In genomic region chr20:17655865-17656489, GRCh38 we compare ENCODE assay signal across 13 cellular contexts. TPM values are rescaled to one million over a fixed set of nuclear protein-coding genes. Genes with fewer than 3 reads are reported as not detected.
DNase-seq lines count a peak whose midpoint lies in the region; TF ChIP-seq lines count a peak whose summit lies in the region.
"Had no signal": no experiment of that assay in that cellular context is flagged by ENCODE, and none has a peak within 500 bp of the region (broad histone marks: within the 10 kb centered on the region; RNA-seq: fewer than 3 reads in every experiment).

No MANE protein-coding gene starts in this region.

- no peak overlapping the region for H2AK5ac ChIP-seq in trophoblast cell (ENCODE audit: low read length)

- H3K4me3 ChIP-seq in HUES64 (ENCODE audit: low read length), result no peak overlapping the region
- H3K4me3 ChIP-seq in brain microvascular endothelial cell (ENCODE audit: low read depth, low read length), result no peak overlapping the region
- H3K4me3 ChIP-seq in trophoblast cell (ENCODE audit: low read depth, low read length), result no peak overlapping the region
- H3K4me3 ChIP-seq in OCI-LY7 (ENCODE audit: low read depth, low read length, poor library complexity, severe bottlenecking), result no peak overlapping the region
- H3K4me3 ChIP-seq: coronary artery had no signal

- no peak overlapping the region for H2BK120ac ChIP-seq in trophoblast cell (ENCODE audit: insufficient read depth, low read length, poor library complexity)

- intact Hi-C loops in OCI-LY7 (cut with micrococcal nuclease; ENCODE audit: unreplicated experiment), result no loop called here

- H3K27ac ChIP-seq in HUES64 (ENCODE audit: low read depth, low read length) (peak overlapping the region; percentile 66; the same call in 1 of the 2 replicates), brain microvascular endothelial cell (peak overlapping the region; percentile 34), trophoblast cell (ENCODE audit: low read depth, low read length) (no peak overlapping the region), OCI-LY7 (ENCODE audit: low read depth, low read length, poor library complexity, severe bottlenecking) (no peak overlapping the region)

- BruUV-seq in OCI-LY7 (replicated peaks; lab: Mats Ljungman, UMichigan), result no TSS peak

- H3K18ac ChIP-seq in trophoblast cell (ENCODE audit: low read length), result no peak overlapping the region

- POLR2A ChIA-PET in OCI-LY7 (lab: Charles Lee), result no interaction called here

- no peak overlapping the region for H2AFZ ChIP-seq in trophoblast cell (ENCODE audit: insufficient read depth, low read length, poor library complexity)
- no peak overlapping the region for H2AFZ ChIP-seq in OCI-LY7 (ENCODE audit: low read length)

- no peak overlapping the region for H4K12ac ChIP-seq in trophoblast cell (ENCODE audit: low read depth, low read length)

- in situ Hi-C loops in brain microvascular endothelial cell (cut with HindIII; ENCODE audit: low pct_ligation_motif_present, low sequenced_read_pairs), result no loop called here

- H3K79me2 ChIP-seq in trophoblast cell (ENCODE audit: control insufficient read depth, insufficient read depth, low read length, poor library complexity), result no peaks in the 10 kb centered on the region
- H3K79me2 ChIP-seq in OCI-LY7 (ENCODE audit: insufficient read depth, low read depth, low read length), result no peaks in the 10 kb centered on the region

- CTCF ChIA-PET in OCI-LY7 (lab: Charles Lee; ENCODE audit: unreplicated experiment), result interaction anchor here (0.6 kb wide), 1 partner anchor 1358 kb away, joined by 3 read pairs; no protein-coding TSS in a partner anchor

- no peak overlapping the region for H3K4ac ChIP-seq in trophoblast cell (ENCODE audit: low read depth, low read length)

- H4K8ac ChIP-seq in trophoblast cell (ENCODE audit: low read depth, low read length), result no peak overlapping the region

- peaks cover 8% of the 10 kb centered on the region; the same call in 1 of the 2 replicates for H3K9me3 ChIP-seq in HUES64 (ENCODE audit: insufficient read depth, low read depth, low read length)
- H3K9me3 ChIP-seq in trophoblast cell (ENCODE audit: insufficient read depth, low read depth, low read length), result no peaks in the 10 kb centered on the region
- H3K9me3 ChIP-seq in OCI-LY7 (ENCODE audit: low read length), result peaks cover 8% of the 10 kb centered on the region; the same call in 1 of the 2 replicates

- no peak overlapping the region for H2BK12ac ChIP-seq in trophoblast cell (ENCODE audit: low read length)

- H4K20me1 ChIP-seq in OCI-LY7 (ENCODE audit: insufficient read depth, low read length), result no peaks in the 10 kb centered on the region

- H3K14ac ChIP-seq in trophoblast cell (ENCODE audit: low read length), result no peak overlapping the region

- H3K36me3 ChIP-seq in HUES64 (ENCODE audit: insufficient read depth, low read length), result peaks cover 35% of the 10 kb centered on the region
- peaks cover 61% of the 10 kb centered on the region for H3K36me3 ChIP-seq in brain microvascular endothelial cell (replicated peaks)
- H3K36me3 ChIP-seq in trophoblast cell (ENCODE audit: control insufficient read depth in 1 of 2, insufficient read depth in 2 of 2, low read length in 2 of 2), result peaks cover 52 to 65% of the 10 kb centered on the region in 2 experiments
- H3K36me3 ChIP-seq in OCI-LY7 (ENCODE audit: insufficient read depth, low read length), result peaks cover 27% of the 10 kb centered on the region

- no peak overlapping the region for H2BK5ac ChIP-seq in trophoblast cell (ENCODE audit: low read depth, low read length, poor library complexity)

- H3K79me1 ChIP-seq in trophoblast cell (ENCODE audit: low read length), result no peaks in the 10 kb centered on the region

- H3K23ac ChIP-seq in trophoblast cell (ENCODE audit: low read length), result no peak overlapping the region

- no peaks in the 10 kb centered on the region for H3K9me2 ChIP-seq in OCI-LY7 (ENCODE audit: insufficient read depth, low read length)

- H3K27me3 ChIP-seq in HUES64 (ENCODE audit: insufficient read depth, low read length) (no peaks in the 10 kb centered on the region), brain microvascular endothelial cell (replicated peaks) (no peaks in the 10 kb centered on the region), trophoblast cell (ENCODE audit: insufficient read depth, low read length) (no peaks in the 10 kb centered on the region)

- peak; percentile 39 for DNase-seq in GM04503 (ENCODE audit: low read depth)
- DNase-seq in brain microvascular endothelial cell, result peak; percentile 25
- peak; percentile 66 to 69 for DNase-seq in trophoblast cell
- DNase-seq in stimulated activated naive CD4-positive, alpha-beta T cell treated with Interleukin-2 at 50 U/mL for 16 hours (lab: John Stamatoyannopoulos, UW), result no peak
- no peak for DNase-seq in GF-D8 (lab: John Stamatoyannopoulos, UW)
- DNase-seq in OCI-LY7 (ENCODE audit: low spot score), result no peak
- DNase-seq in stimulated activated CD4-positive, alpha-beta T cell treated with anti-CD3 and anti-CD28 coated beads, Interleukin-2, amount 100 ng/mL, for 48 hours, result no peak
- DNase-seq: activated CD4-positive, alpha-beta memory T cell treated with anti-CD3 and anti-CD28 coated beads, Interleukin-2, amount 10 ng/mL, durations not matched to agents 7 days and 5 days; kidney; naive thymus-derived CD8-positive, alpha-beta T cell had no signal

- 65% methylated on average over 11 of the region's 11 CpGs for WGBS in HUES64
- no CpG with 5 or more reads among the region's 11 CpGs for WGBS in trophoblast cell (ENCODE audit: extremely low coverage, insufficient coverage, insufficient read length)

- H3K9ac ChIP-seq in HUES64 (ENCODE audit: low read depth, low read length) (no peak overlapping the region), trophoblast cell (ENCODE audit: low read length) (no peak overlapping the region)

- H3K4me1 ChIP-seq in HUES64 (ENCODE audit: insufficient read depth, low read length) (peaks cover 19% of the 10 kb centered on the region), trophoblast cell (ENCODE audit: control insufficient read depth in 1 of 2, insufficient read depth in 2 of 2, low read length in 2 of 2) (peaks cover 0 to 4% of the 10 kb centered on the region in 2 experiments), OCI-LY7 (ENCODE audit: insufficient read depth, low read length, poor library complexity, severe bottlenecking) (peaks cover 6% of the 10 kb centered on the region)

- no peak for TF ChIP-seq CTCF in brain microvascular endothelial cell (IDR thresholded peaks at IDR 0.05; ENCODE audit: low read depth, low read length, missing control alignments)
- no peak for TF ChIP-seq CTCF in OCI-LY7 (conservative IDR thresholded peaks at IDR 0.05; ENCODE audit: low read length)

- no peak overlapping the region for H4K91ac ChIP-seq in trophoblast cell (ENCODE audit: low read depth, low read length)

- no peak overlapping the region for H3K4me2 ChIP-seq in trophoblast cell (ENCODE audit: low read length)
- H3K4me2 ChIP-seq in OCI-LY7 (ENCODE audit: low read length), result no peak overlapping the region

RNA-seq across cellular contexts. Expression of gene RRBP1, which starts 26.1 kb away (rescaled TPM):
- 69.2 TPM for polyA plus RNA-seq in HUES64 (2013, experiment 1 of 2)
- 67.1 TPM for polyA plus RNA-seq in HUES64 (2013, experiment 2 of 2)
- 231 and 244 TPM in 2 replicates for polyA plus RNA-seq in trophoblast cell (2013)
- 13.6 and 16.8 TPM in 2 replicates for total RNA-seq in OCI-LY7 (2014; rRNA removed; shearing (Covaris generic))
- 41.2 and 46.3 TPM in 2 replicates for total RNA-seq in OCI-LY7 (2022)

RNA-seq across cellular contexts. Expression of gene BANF2, which starts 43.8 kb away (rescaled TPM):
- polyA plus RNA-seq in HUES64 (2013, experiment 1 of 2), result not detected
- polyA plus RNA-seq in HUES64 (2013, experiment 2 of 2), result not detected
- polyA plus RNA-seq in trophoblast cell (2013), result not detected in 2 replicates
- total RNA-seq in OCI-LY7 (2014; rRNA removed; shearing (Covaris generic)), result not detected in 2 replicates
- not detected in 2 replicates for total RNA-seq in OCI-LY7 (2022)
- total RNA-seq: activated CD4-positive, alpha-beta memory T cell treated with anti-CD3 and anti-CD28 coated beads, Interleukin-2, amount 10 ng/mL, durations not matched to agents 7 days and 5 days; kidney; naive thymus-derived CD8-positive, alpha-beta T cell; T-helper 1 cell treated with Interleukin-12 subunit alpha and Interleukin-12 subunit beta and Interleukin-4 antibody, amounts not matched to agents 30 ng/mL and 1 ng/mL, for 36 hours had no signal
- polyA plus RNA-seq: naive thymus-derived CD8-positive, alpha-beta T cell had no signal

Comparison
In these comparisons a context has a peak if more than half of its experiments do, and no peak if none do; other contexts are left out.
1. DNase-seq: peak in GM04503 (single experiment), brain microvascular endothelial cell (single experiment) and trophoblast cell (2 of 2); none in stimulated activated naive CD4-positive, alpha-beta T cell treated with Interleukin-2 at 50 U/mL for 16 hours (single experiment), GF-D8 (single experiment), OCI-LY7 (single experiment) and stimulated activated CD4-positive, alpha-beta T cell treated with anti-CD3 and anti-CD28 coated beads, Interleukin-2, amount 100 ng/mL, for 48 hours (0 of 2).
2. H3K27ac ChIP-seq: peak in HUES64 (single experiment) and brain microvascular endothelial cell (single experiment); none in trophoblast cell (single experiment) and OCI-LY7 (single experiment).